In genomic region chr3:72288955-72289707, GRCh38 we compare ENCODE assay signal across 1 cellular context.
TF ChIP-seq lines count a peak whose summit lies in the region.

No MANE protein-coding gene starts in this region.

TF ChIP-seq in K562, 482 proteins besides CTCF, POLR2A, EP300 and RAD21 (continued from another document and continues in another):
- TF ChIP-seq NBN (IDR thresholded peaks at IDR 0.05; ENCODE audit: low read depth) (0 out of 2 replicates have a peak, but pooled peaks have one; percentile 39), ZNF592 (IDR thresholded peaks at IDR 0.05) (peak; percentile 92), NFE2 (IDR thresholded peaks at IDR 0.05; ENCODE audit: low read depth) (peak; percentile 57; the same call in 1 of the 2 replicates), ZNF586 (CRISPR knock-in tag; conservative IDR thresholded peaks at IDR 0.05) (no peak), SMAD3 (CRISPR knock-in tag; conservative IDR thresholded peaks at IDR 0.05) (peak; percentile 80), ZNF668 (CRISPR knock-in tag; IDR thresholded peaks at IDR 0.05) (no peak), ZNF431 (CRISPR knock-in tag; IDR thresholded peaks at IDR 0.05) (no peak), USF1 (CRISPR knock-in tag; IDR thresholded peaks at IDR 0.05) (peak; percentile 71), ELK3 (CRISPR knock-in tag; IDR thresholded peaks at IDR 0.05) (no peak), DMBX1 (CRISPR knock-in tag; IDR thresholded peaks at IDR 0.05; ENCODE audit: borderline replicate concordance) (peak; percentile 81), MTA2 (IDR thresholded peaks at IDR 0.05; ENCODE audit: low read depth) (peak; percentile 90), IFI16 (CRISPR knock-in tag; IDR thresholded peaks at IDR 0.05) (no peak), ZNF444 (CRISPR knock-in tag; IDR thresholded peaks at IDR 0.05) (peak; percentile 43; the same call in 1 of the 2 replicates), ZNF766 (CRISPR knock-in tag; conservative IDR thresholded peaks at IDR 0.05) (peak; percentile 50; the same call in 1 of the 2 replicates), HMBOX1 (IDR thresholded peaks at IDR 0.05) (0 out of 2 replicates have a peak, but pooled peaks have one; percentile 10), MECOM (CRISPR knock-in tag; IDR thresholded peaks at IDR 0.05) (0 out of 2 replicates have a peak, but pooled peaks have one; percentile 11), NUFIP1 (IDR thresholded peaks at IDR 0.05; ENCODE audit: partially characterized antibody) (no peak), ZNF23 (CRISPR knock-in tag; IDR thresholded peaks at IDR 0.05) (peak; percentile 52; the same call in 1 of the 2 replicates), GTF2E2 (tag; IDR thresholded peaks at IDR 0.05) (no peak), DACH1 (IDR thresholded peaks at IDR 0.05; ENCODE audit: partially characterized antibody) (no peak), KLF6 (CRISPR knock-in tag; IDR thresholded peaks at IDR 0.05; ENCODE audit: borderline replicate concordance) (peak; percentile 80; the same call in 1 of the 2 replicates), FOXP4 (CRISPR knock-in tag; IDR thresholded peaks at IDR 0.05; ENCODE audit: borderline replicate concordance) (no peak), SUPT5H (IDR thresholded peaks at IDR 0.05) (0 out of 2 replicates have a peak, but pooled peaks have one; percentile 31), RNF219 (CRISPR knock-in tag; IDR thresholded peaks at IDR 0.05) (no peak), SIN3B (IDR thresholded peaks at IDR 0.05; ENCODE audit: low read depth) (no peak), HNRNPUL1 (IDR thresholded peaks at IDR 0.05; ENCODE audit: low read length) (no peak), ZNF583 (CRISPR knock-in tag; IDR thresholded peaks at IDR 0.05) (peak; percentile 89), NFIC (IDR thresholded peaks at IDR 0.05) (peak; percentile 91), MBD2 (IDR thresholded peaks at IDR 0.05; ENCODE audit: borderline replicate concordance, low read depth) (peak; percentile 84), HES1 (IDR thresholded peaks at IDR 0.05; ENCODE audit: low read depth) (no peak), KLF16 (IDR thresholded peaks at IDR 0.05) (peak; percentile 97), ARNT (IDR thresholded peaks at IDR 0.05) (peak; percentile 38 to 62; a peak in 1 of 4 replicates), JUN (IDR thresholded peaks at IDR 0.05; ENCODE audit: borderline replicate concordance, low read depth, low read length) (peak; percentile 48; the same call in 1 of the 2 replicates), JUN (CRISPR knock-in tag; IDR thresholded peaks at IDR 0.05; ENCODE audit: borderline replicate concordance) (no peak), YBX1 (IDR thresholded peaks at IDR 0.05) (no peak), ZNF197 (CRISPR knock-in tag; IDR thresholded peaks at IDR 0.05; ENCODE audit: low read depth) (peak; percentile 52), EHMT2 (IDR thresholded peaks at IDR 0.05) (no peak), ZBTB12 (CRISPR knock-in tag; IDR thresholded peaks at IDR 0.05) (no peak; the same call in 1 of the 2 replicates), CBX3 (IDR thresholded peaks at IDR 0.05; ENCODE audit: borderline replicate concordance in 1 of 2, low read length in 2 of 2) (peak in 1 of 2 experiments; percentile 25; a peak in 1 of 3 replicates), NCOR1 (IDR thresholded peaks at IDR 0.05) (peak; percentile 97), NEUROD1 (IDR thresholded peaks at IDR 0.05; ENCODE audit: borderline replicate concordance, low read depth, low read length, partially characterized antibody) (peak; percentile 87), GATAD2A (IDR thresholded peaks at IDR 0.05) (peak; percentile 61; the same call in 1 of the 2 replicates), MCM5 (IDR thresholded peaks at IDR 0.05; ENCODE audit: low read depth) (no peak), ZNF24 (IDR thresholded peaks at IDR 0.05) (no peak), NONO (IDR thresholded peaks at IDR 0.05; ENCODE audit: low read depth in 2 of 2, low read length in 1 of 2) (peak in 1 of 2 experiments; percentile 62; a peak in 1 of 4 replicates), OTX1 (CRISPR knock-in tag; IDR thresholded peaks at IDR 0.05) (0 out of 2 replicates have a peak, but pooled peaks have one; percentile 79), ATF7 (IDR thresholded peaks at IDR 0.05) (no peak; the same call in 1 of the 2 replicates), KLF13 (tag; IDR thresholded peaks at IDR 0.05; ENCODE audit: borderline replicate concordance, low read depth) (peak; percentile 52; the same call in 1 of the 2 replicates), MNT (conservative IDR thresholded peaks at IDR 0.05) (peak; percentile 61 to 75; a peak in 3 of 4 replicates), TCF7 (IDR thresholded peaks at IDR 0.05; ENCODE audit: borderline replicate concordance) (peak; percentile 55; the same call in 1 of the 2 replicates), ETV1 (tag; conservative IDR thresholded peaks at IDR 0.05; ENCODE audit: low read depth) (peak; percentile 46), HCFC1 (IDR thresholded peaks at IDR 0.05; ENCODE audit: low read depth, low read length) (no peak), NR2C1 (IDR thresholded peaks at IDR 0.05) (no peak), NR2C1 (tag; IDR thresholded peaks at IDR 0.05) (no peak), ZNF395 (CRISPR knock-in tag; IDR thresholded peaks at IDR 0.05) (peak; percentile 47; the same call in 1 of the 2 replicates), KAT8 (IDR thresholded peaks at IDR 0.05; ENCODE audit: low read depth) (no peak), ZNF589 (CRISPR knock-in tag; IDR thresholded peaks at IDR 0.05; ENCODE audit: low read depth) (peak; percentile 70)
